Comparison of ENCODE assay signal across 26 cellular contexts in the genomic region with DNA sequence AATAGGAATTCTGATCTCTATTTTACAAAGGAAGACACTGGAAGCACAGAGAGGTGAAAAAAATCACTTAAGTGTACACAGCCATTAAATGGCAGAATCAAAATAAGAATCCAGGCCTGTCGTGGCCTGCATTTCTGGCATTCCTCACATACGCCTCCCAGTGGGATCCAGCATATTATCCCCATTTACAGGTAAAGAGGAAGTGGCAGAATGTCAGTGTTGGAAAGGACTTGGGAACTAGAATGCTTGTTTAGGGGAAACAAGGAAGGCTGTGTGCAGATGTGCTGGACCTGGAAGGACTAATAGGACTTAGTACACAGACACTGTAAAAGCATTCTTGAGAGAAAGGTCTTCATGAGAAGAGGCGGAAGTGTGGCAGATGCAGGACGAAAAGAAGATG.
DNase-seq lines count a peak whose midpoint lies in the region; ATAC-seq and TF ChIP-seq lines count a peak whose summit lies in the region.
"Had no signal": no experiment of that assay in that cellular context is flagged by ENCODE, and none has a peak within 500 bp of the region (broad histone marks: within the 10 kb centered on the region; RNA-seq: fewer than 3 reads in every experiment).

No MANE protein-coding gene starts in this region.

- TF ChIP-seq CTCF in omental fat pad (IDR thresholded peaks at IDR 0.05) = no peak

- POLR2A ChIA-PET in activated CD4-positive, alpha-beta T cell treated with anti-CD3 and anti-CD28 coated beads for 36 hours (lab: Charles Lee) = no interaction called here

- intact Hi-C loops in activated CD4-positive, alpha-beta T cell treated with anti-CD3 and anti-CD28 coated beads for 36 hours (cut with DNase I, micrococcal nuclease) = no loop called here

- no peaks in the 10 kb centered on the region for H3K36me3 Mint-ChIP-seq in activated CD4-positive, alpha-beta T cell treated with anti-CD3 and anti-CD28 coated beads for 36 hours (ENCODE audit: low read depth)
- H3K36me3 Mint-ChIP-seq: natural killer cell, type B pancreatic cell had no signal

- no peak overlapping the region for H3K27ac Mint-ChIP-seq in activated CD4-positive, alpha-beta T cell treated with anti-CD3 and anti-CD28 coated beads for 36 hours
- H3K27ac Mint-ChIP-seq: natural killer cell, type B pancreatic cell had no signal

- H3K27me3 Mint-ChIP-seq in activated CD4-positive, alpha-beta T cell treated with anti-CD3 and anti-CD28 coated beads for 36 hours = peaks cover 2% of the 10 kb centered on the region

- H3K9ac ChIP-seq in HUES64 (ENCODE audit: low read depth, low read length) (peak overlapping the region; percentile 65), iPS-20b (ENCODE audit: low read depth, low read length) (peak overlapping the region; percentile 56)
- H3K9ac ChIP-seq: BLaER1 had no signal

- ATAC-seq in omental fat pad (ENCODE audit: low FRiP score) (no peak), HG02840 (IDR thresholded peaks at IDR 0.05; ENCODE audit: low FRiP score, unreplicated experiment) (no peak)
- ATAC-seq in activated CD4-positive, alpha-beta T cell treated with anti-CD3 and anti-CD28 coated beads for 36 hours = no peak
- ATAC-seq: left colon, natural killer cell had no signal

- H3K4me1 ChIP-seq in HUES64 (ENCODE audit: insufficient read depth, low read length) (peaks cover 33% of the 10 kb centered on the region), iPS-20b (ENCODE audit: insufficient read depth, low read length) (peaks cover 42% of the 10 kb centered on the region)
- H3K4me1 ChIP-seq: right atrium auricular region, spleen had no signal

- no peaks in the 10 kb centered on the region for H3K9me3 Mint-ChIP-seq in activated CD4-positive, alpha-beta T cell treated with anti-CD3 and anti-CD28 coated beads for 36 hours (ENCODE audit: low read depth)
- H3K9me3 Mint-ChIP-seq: type B pancreatic cell had no signal

- H3K9me3 ChIP-seq in HUES64 (ENCODE audit: insufficient read depth, low read depth, low read length) (no peaks in the 10 kb centered on the region), iPS-20b (ENCODE audit: insufficient read depth, low read depth, low read length) (no peaks in the 10 kb centered on the region)
- H3K9me3 ChIP-seq: BLaER1, Caco-2, ovary, right atrium auricular region, spleen had no signal

- H3K27ac ChIP-seq in HUES64 (ENCODE audit: low read depth, low read length) (peak overlapping the region; percentile 85), iPS-20b (ENCODE audit: low read length) (peak overlapping the region; percentile 91)
- H3K27ac ChIP-seq: BLaER1, ovary, right atrium auricular region, spleen had no signal

- H3K4me3 ChIP-seq in HUES64 (ENCODE audit: low read length) (peak overlapping the region; percentile 5; the same call in 1 of the 2 replicates), iPS-20b (ENCODE audit: low read length) (peak overlapping the region; percentile 40; the same call in 1 of the 2 replicates)
- H3K4me3 ChIP-seq: BLaER1, ovary, right atrium auricular region, spleen had no signal

- CTCF ChIA-PET in activated CD4-positive, alpha-beta T cell treated with anti-CD3 and anti-CD28 coated beads for 36 hours (lab: Charles Lee) = no interaction called here

- peak; percentile 67 for DNase-seq in ELF-1 (ENCODE audit: low read depth, low spot score)
- DNase-seq in cerebellar cortex (ENCODE audit: low spot score) = peak; percentile 22
- no peak for DNase-seq in omental fat pad (ENCODE audit: low spot score)
- no peak for DNase-seq in activated CD4-positive, alpha-beta T cell treated with anti-CD3 and anti-CD28 coated beads for 36 hours
- DNase-seq in KG1 (lab: John Stamatoyannopoulos, UW) = no peak
- DNase-seq: activated CD4-positive, alpha-beta T cell treated with anti-CD3 and anti-CD28 coated beads for 48 hours; activated naive CD4-positive, alpha-beta T cell treated with anti-CD3 and anti-CD28 coated beads, Interleukin-2, amount 50 U/mL, for 16 hours; anterior cingulate cortex; Caco-2; caudate nucleus; GOT3; Kasumi-1; left colon; midbrain; natural killer cell; NCI-H1092; NCI-H2029 treated with DMSO at 0.1 percent for 48 hours; NCI-H510A; ovary; spleen had no signal

- no peaks in the 10 kb centered on the region for H3K4me1 Mint-ChIP-seq in activated CD4-positive, alpha-beta T cell treated with anti-CD3 and anti-CD28 coated beads for 36 hours
- H3K4me1 Mint-ChIP-seq: natural killer cell had no signal

- 47% methylated on average over 4 of the region's 4 CpGs for WGBS in HUES64

- H3K4me3 Mint-ChIP-seq in activated CD4-positive, alpha-beta T cell treated with anti-CD3 and anti-CD28 coated beads for 36 hours = no peak overlapping the region
- H3K4me3 Mint-ChIP-seq: natural killer cell, type B pancreatic cell had no signal

- H3K36me3 ChIP-seq in HUES64 (ENCODE audit: insufficient read depth, low read length) (no peaks in the 10 kb centered on the region), iPS-20b (ENCODE audit: insufficient read depth, low read depth, low read length) (no peaks in the 10 kb centered on the region)
- H3K36me3 ChIP-seq: BLaER1, ovary, right atrium auricular region, spleen had no signal

- no peaks in the 10 kb centered on the region for H3K27me3 ChIP-seq in HUES64 (ENCODE audit: insufficient read depth, low read length)
- no peaks in the 10 kb centered on the region for H3K27me3 ChIP-seq in iPS-20b (ENCODE audit: insufficient read depth, low read length)
- H3K27me3 ChIP-seq: BLaER1, ovary, right atrium auricular region had no signal

Comparison
In these comparisons a context has a peak if more than half of its experiments do, and no peak if none do; other contexts are left out.
1. DNase-seq: peak in ELF-1 (single experiment) and cerebellar cortex (single experiment); none in omental fat pad (single experiment), activated CD4-positive, alpha-beta T cell treated with anti-CD3 and anti-CD28 coated beads for 36 hours (single experiment) and KG1 (single experiment).